36 cellular contexts compared by ENCODE assay signal in the genomic region with DNA sequence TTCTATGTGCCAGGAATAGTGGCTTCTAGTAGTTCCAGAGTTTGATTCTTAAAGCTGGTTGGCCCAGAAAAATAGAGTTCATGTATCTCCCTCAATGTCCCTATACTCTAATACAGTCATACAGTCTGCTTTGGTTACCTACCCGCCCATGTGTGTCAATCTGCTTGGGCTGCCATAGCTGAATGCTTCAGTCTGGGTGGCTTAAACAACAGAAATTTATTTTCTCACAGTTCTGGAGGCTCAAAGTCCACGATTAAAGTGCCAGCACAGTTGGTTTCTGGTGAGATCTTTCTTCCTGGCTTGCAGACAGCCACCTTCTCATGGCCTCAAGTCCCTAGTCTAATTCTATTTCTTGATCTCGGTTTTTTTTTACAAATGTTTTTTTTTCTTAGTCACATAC.
"Had no signal": no experiment of that assay in that cellular context is flagged by ENCODE, and none has a peak within 500 bp of the region (broad histone marks: within the 10 kb centered on the region; RNA-seq: fewer than 3 reads in every experiment).

No MANE protein-coding gene starts in this region.

- H3K27ac Mint-ChIP-seq: activated CD4-positive, alpha-beta memory T cell treated with anti-CD3 and anti-CD28 coated beads, Interleukin-2, amount 10 ng/mL, durations not matched to agents 7 days and 5 days; activated CD4-positive, alpha-beta T cell treated with anti-CD3 and anti-CD28 coated beads for 36 hours; activated CD4-positive, alpha-beta T cell treated with anti-CD3 and anti-CD28 coated beads, Interleukin-2, amount 10 ng/mL, durations not matched to agents 7 days and 5 days; activated CD8-positive, alpha-beta memory T cell treated with anti-CD3 and anti-CD28 coated beads, Interleukin-2, amount 10 ng/mL, durations not matched to agents 7 days and 5 days; activated CD8-positive, alpha-beta T cell treated with anti-CD3 and anti-CD28 coated beads, Interleukin-2, amount 10 ng/mL, durations not matched to agents 7 days and 5 days; activated naive CD4-positive, alpha-beta T cell treated with anti-CD3 and anti-CD28 coated beads, Interleukin-2, amount 10 ng/mL, durations not matched to agents 7 days and 5 days; activated naive CD4-positive, alpha-beta T cell treated with anti-CD3 and anti-CD28 coated beads, Interleukin-2, amount 50 U/mL, for 24 hours; activated naive CD8-positive, alpha-beta T cell; activated naive CD8-positive, alpha-beta T cell treated with anti-CD3 and anti-CD28 coated beads, Interleukin-2, amount 10 ng/mL, durations not matched to agents 7 days and 5 days; activated naive CD8-positive, alpha-beta T cell treated with anti-CD3 and anti-CD28 coated beads, Interleukin-2, amount 50 U/mL, for 24 hours; activated T-cell treated with anti-CD3 and anti-CD28 coated beads, Interleukin-2, amount 50 U/mL, for 24 hours; activated T-helper 2 cell treated with anti-CD3 and anti-CD28 coated beads, Interferon-gamma antibody, Interleukin-2, Interleukin-4, amounts not matched to agents 10 μg/mL and 5 μg/mL and 100 μg/mL, durations not matched to agents 14 hours and 24 hours and 36 hours; T-helper 1 cell treated with Interleukin-12 subunit alpha and Interleukin-12 subunit beta and Interleukin-4 antibody, amounts not matched to agents 30 μg/mL and 1 μg/mL, for 36 hours; T-helper 2 cell treated with Interferon-gamma antibody and Interleukin-4, amounts not matched to agents 5 μg/mL and 100 μg/mL, for 36 hours; WTC11 had no signal

- DNase-seq: activated CD4-positive, alpha-beta memory T cell treated with anti-CD3 and anti-CD28 coated beads, Interleukin-2, amount 10 ng/mL, durations not matched to agents 7 days and 5 days; activated CD4-positive, alpha-beta T cell treated with anti-CD3 and anti-CD28 coated beads for 1 hour; activated CD4-positive, alpha-beta T cell treated with anti-CD3 and anti-CD28 coated beads for 36 hours; activated CD4-positive, alpha-beta T cell treated with anti-CD3 and anti-CD28 coated beads for 48 hours; activated CD4-positive, alpha-beta T cell treated with anti-CD3 and anti-CD28 coated beads, Interleukin-2, amount 10 ng/mL, durations not matched to agents 7 days and 5 days; activated CD4-positive, alpha-beta T cell treated with anti-CD3 and anti-CD28 coated beads, Interleukin-2, amount 50 U/mL, for 48 hours; activated CD4-positive, CD25-positive, alpha-beta regulatory T cell; activated CD8-positive, alpha-beta memory T cell treated with anti-CD3 and anti-CD28 coated beads for 24 hours; activated CD8-positive, alpha-beta memory T cell treated with anti-CD3 and anti-CD28 coated beads, Interleukin-2, amount 10 ng/mL, durations not matched to agents 7 days and 5 days; activated CD8-positive, alpha-beta memory T cell treated with anti-CD3 and anti-CD28 coated beads, Interleukin-2, amount 50 U/mL, for 48 hours; activated CD8-positive, alpha-beta T cell treated with anti-CD3 and anti-CD28 coated beads, Interleukin-2, amount 10 ng/mL, durations not matched to agents 7 days and 5 days; activated effector memory CD4-positive, alpha-beta T cell treated with Interleukin-2 at 50 U/mL for 16 hours; activated gamma-delta T cell; activated naive CD4-positive, alpha-beta T cell treated with anti-CD3 and anti-CD28 coated beads, Interleukin-2, amount 10 ng/mL, durations not matched to agents 7 days and 5 days; activated naive CD4-positive, alpha-beta T cell treated with Interleukin-2 at 50 U/mL for 16 hours; activated naive CD8-positive, alpha-beta T cell treated with anti-CD3 and anti-CD28 coated beads, Interleukin-2, amount 10 ng/mL, durations not matched to agents 7 days and 5 days; activated naive CD8-positive, alpha-beta T cell treated with anti-CD3 and anti-CD28 coated beads, Interleukin-2, amount 50 U/mL, for 24 hours; activated T-cell treated with anti-CD3 and anti-CD28 coated beads, Interleukin-2, amount 50 U/mL, for 24 hours; activated T-cell treated with anti-CD3 and anti-CD28 coated beads, Interleukin-2, amount 50 U/mL, for 48 hours; amygdala; anterior cingulate cortex; brain microvascular endothelial cell; central memory CD4-positive, alpha-beta T cell; T-helper 1 cell; T-helper 2 cell; T-helper 9 cell; WERI-Rb-1 had no signal

- ATAC-seq: activated CD4-positive, alpha-beta T cell treated with anti-CD3 and anti-CD28 coated beads for 36 hours; activated CD4-positive, CD25-positive, alpha-beta regulatory T cell treated with anti-CD3 and anti-CD28 coated beads, Interleukin-2, amount 50 U/mL, for 24 hours; activated CD8-positive, alpha-beta memory T cell treated with anti-CD3 and anti-CD28 coated beads, Interleukin-2, amount 10 ng/mL, durations not matched to agents 7 days and 5 days; activated CD8-positive, alpha-beta T cell treated with anti-CD3 and anti-CD28 coated beads, Interleukin-2, amount 10 ng/mL, durations not matched to agents 7 days and 5 days; activated naive CD8-positive, alpha-beta T cell treated with anti-CD3 and anti-CD28 coated beads, Interleukin-2, amount 50 U/mL, for 24 hours; WTC11 had no signal

- H3K36me3 ChIP-seq: ascending aorta, brain microvascular endothelial cell, breast epithelium, WERI-Rb-1 had no signal

- H3K27me3 ChIP-seq: ascending aorta, brain microvascular endothelial cell, breast epithelium had no signal

- H3K4me3 Mint-ChIP-seq: activated CD4-positive, alpha-beta memory T cell treated with anti-CD3 and anti-CD28 coated beads, Interleukin-2, amount 10 ng/mL, durations not matched to agents 7 days and 5 days; activated CD4-positive, alpha-beta T cell treated with anti-CD3 and anti-CD28 coated beads for 36 hours; activated CD4-positive, alpha-beta T cell treated with anti-CD3 and anti-CD28 coated beads, Interleukin-2, amount 10 ng/mL, durations not matched to agents 7 days and 5 days; activated CD8-positive, alpha-beta memory T cell treated with anti-CD3 and anti-CD28 coated beads, Interleukin-2, amount 10 ng/mL, durations not matched to agents 7 days and 5 days; activated CD8-positive, alpha-beta T cell treated with anti-CD3 and anti-CD28 coated beads, Interleukin-2, amount 10 ng/mL, durations not matched to agents 7 days and 5 days; activated naive CD4-positive, alpha-beta T cell treated with anti-CD3 and anti-CD28 coated beads, Interleukin-2, amount 10 ng/mL, durations not matched to agents 7 days and 5 days; activated naive CD4-positive, alpha-beta T cell treated with anti-CD3 and anti-CD28 coated beads, Interleukin-2, amount 50 U/mL, for 24 hours; activated naive CD8-positive, alpha-beta T cell; activated naive CD8-positive, alpha-beta T cell treated with anti-CD3 and anti-CD28 coated beads, Interleukin-2, amount 10 ng/mL, durations not matched to agents 7 days and 5 days; activated naive CD8-positive, alpha-beta T cell treated with anti-CD3 and anti-CD28 coated beads, Interleukin-2, amount 50 U/mL, for 24 hours; activated T-cell treated with anti-CD3 and anti-CD28 coated beads, Interleukin-2, amount 50 U/mL, for 24 hours; T-helper 1 cell treated with Interleukin-12 subunit alpha and Interleukin-12 subunit beta and Interleukin-4 antibody, amounts not matched to agents 30 μg/mL and 1 μg/mL, for 36 hours; T-helper 2 cell treated with Interferon-gamma antibody and Interleukin-4, amounts not matched to agents 5 μg/mL and 100 μg/mL, for 36 hours; WTC11 had no signal

- H3K4me1 Mint-ChIP-seq: activated CD4-positive, alpha-beta memory T cell treated with anti-CD3 and anti-CD28 coated beads, Interleukin-2, amount 10 ng/mL, durations not matched to agents 7 days and 5 days; activated CD4-positive, alpha-beta T cell treated with anti-CD3 and anti-CD28 coated beads for 36 hours; activated CD4-positive, alpha-beta T cell treated with anti-CD3 and anti-CD28 coated beads, Interleukin-2, amount 10 ng/mL, durations not matched to agents 7 days and 5 days; activated CD8-positive, alpha-beta memory T cell treated with anti-CD3 and anti-CD28 coated beads, Interleukin-2, amount 10 ng/mL, durations not matched to agents 7 days and 5 days; activated naive CD4-positive, alpha-beta T cell treated with anti-CD3 and anti-CD28 coated beads, Interleukin-2, amount 10 ng/mL, durations not matched to agents 7 days and 5 days; activated naive CD4-positive, alpha-beta T cell treated with anti-CD3 and anti-CD28 coated beads, Interleukin-2, amount 50 U/mL, for 24 hours; activated naive CD8-positive, alpha-beta T cell treated with anti-CD3 and anti-CD28 coated beads, Interleukin-2, amount 10 ng/mL, durations not matched to agents 7 days and 5 days; activated naive CD8-positive, alpha-beta T cell treated with anti-CD3 and anti-CD28 coated beads, Interleukin-2, amount 50 U/mL, for 24 hours; WTC11 had no signal

- H3K4me1 ChIP-seq: ascending aorta, breast epithelium had no signal

- H3K36me3 Mint-ChIP-seq: activated CD8-positive, alpha-beta memory T cell treated with anti-CD3 and anti-CD28 coated beads, Interleukin-2, amount 10 ng/mL, durations not matched to agents 7 days and 5 days; activated naive CD4-positive, alpha-beta T cell treated with anti-CD3 and anti-CD28 coated beads, Interleukin-2, amount 10 ng/mL, durations not matched to agents 7 days and 5 days; activated naive CD4-positive, alpha-beta T cell treated with anti-CD3 and anti-CD28 coated beads, Interleukin-2, amount 50 U/mL, for 24 hours; activated naive CD8-positive, alpha-beta T cell; activated naive CD8-positive, alpha-beta T cell treated with anti-CD3 and anti-CD28 coated beads, Interleukin-2, amount 10 ng/mL, durations not matched to agents 7 days and 5 days; WTC11 had no signal

- H3K4me3 ChIP-seq: ascending aorta, breast epithelium had no signal

- H3K9me3 Mint-ChIP-seq: activated CD4-positive, alpha-beta T cell treated with anti-CD3 and anti-CD28 coated beads, Interleukin-2, amount 10 ng/mL, durations not matched to agents 7 days and 5 days; activated naive CD4-positive, alpha-beta T cell treated with anti-CD3 and anti-CD28 coated beads, Interleukin-2, amount 50 U/mL, for 24 hours; activated naive CD8-positive, alpha-beta T cell treated with anti-CD3 and anti-CD28 coated beads, Interleukin-2, amount 10 ng/mL, durations not matched to agents 7 days and 5 days; activated naive CD8-positive, alpha-beta T cell treated with anti-CD3 and anti-CD28 coated beads, Interleukin-2, amount 50 U/mL, for 24 hours; activated T-helper 2 cell treated with anti-CD3 and anti-CD28 coated beads, Interferon-gamma antibody, Interleukin-2, Interleukin-4, amounts not matched to agents 10 μg/mL and 5 μg/mL and 100 μg/mL, durations not matched to agents 14 hours and 24 hours and 36 hours; T-helper 1 cell treated with Interleukin-12 subunit alpha and Interleukin-12 subunit beta and Interleukin-4 antibody, amounts not matched to agents 30 μg/mL and 1 μg/mL, for 36 hours; T-helper 2 cell treated with Interferon-gamma antibody and Interleukin-4, amounts not matched to agents 5 μg/mL and 100 μg/mL, for 36 hours had no signal

- H3K27me3 Mint-ChIP-seq: activated CD4-positive, alpha-beta memory T cell treated with anti-CD3 and anti-CD28 coated beads, Interleukin-2, amount 10 ng/mL, durations not matched to agents 7 days and 5 days; activated CD4-positive, alpha-beta T cell treated with anti-CD3 and anti-CD28 coated beads for 36 hours; activated CD4-positive, alpha-beta T cell treated with anti-CD3 and anti-CD28 coated beads, Interleukin-2, amount 10 ng/mL, durations not matched to agents 7 days and 5 days; activated CD8-positive, alpha-beta memory T cell treated with anti-CD3 and anti-CD28 coated beads, Interleukin-2, amount 10 ng/mL, durations not matched to agents 7 days and 5 days; activated naive CD4-positive, alpha-beta T cell treated with anti-CD3 and anti-CD28 coated beads, Interleukin-2, amount 10 ng/mL, durations not matched to agents 7 days and 5 days; activated naive CD4-positive, alpha-beta T cell treated with anti-CD3 and anti-CD28 coated beads, Interleukin-2, amount 50 U/mL, for 24 hours; activated naive CD8-positive, alpha-beta T cell; activated naive CD8-positive, alpha-beta T cell treated with anti-CD3 and anti-CD28 coated beads, Interleukin-2, amount 10 ng/mL, durations not matched to agents 7 days and 5 days; activated naive CD8-positive, alpha-beta T cell treated with anti-CD3 and anti-CD28 coated beads, Interleukin-2, amount 50 U/mL, for 24 hours; activated T-cell treated with anti-CD3 and anti-CD28 coated beads, Interleukin-2, amount 50 U/mL, for 24 hours had no signal

- H3K27ac ChIP-seq: ascending aorta, brain microvascular endothelial cell, breast epithelium, WERI-Rb-1 had no signal

- H3K9me3 ChIP-seq: ascending aorta, breast epithelium had no signal
